Comparison of ENCODE assay signal across 1 cellular context in the genomic region with DNA sequence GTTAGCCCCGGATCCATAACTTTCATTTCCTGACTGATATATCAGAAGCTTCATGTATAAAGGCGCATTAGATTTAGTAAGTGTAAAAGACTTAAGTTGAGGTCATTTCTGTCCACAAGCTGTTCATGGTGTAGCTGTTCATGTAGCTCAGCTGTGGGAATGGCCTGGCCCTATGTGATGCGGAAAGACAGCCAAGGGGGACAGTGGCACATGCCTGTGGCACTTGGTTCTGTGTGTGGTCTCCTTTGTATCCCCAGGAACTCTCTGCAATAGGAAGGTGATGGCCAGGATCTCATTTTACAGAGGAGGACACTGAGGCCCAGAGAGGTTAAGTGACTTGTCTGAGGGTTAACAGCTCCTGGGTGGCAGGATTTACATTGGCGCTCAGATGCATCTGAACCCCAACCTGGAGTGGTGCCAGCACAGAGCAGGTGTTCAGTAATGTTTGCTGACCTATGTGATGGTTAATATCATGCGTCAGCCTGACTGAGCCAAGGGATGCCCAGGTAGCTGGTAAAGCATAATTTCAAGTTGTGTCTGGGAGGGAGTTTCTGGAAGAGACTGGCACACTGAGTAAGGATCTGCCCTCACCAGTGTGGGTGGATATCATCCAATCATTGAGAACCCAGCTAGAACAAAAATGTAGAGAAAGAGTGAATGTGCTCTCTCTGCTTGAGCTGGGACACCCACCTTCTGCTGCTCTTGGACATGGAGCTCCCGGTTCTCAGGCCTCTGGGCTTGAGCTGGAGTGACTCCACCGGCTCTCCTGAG.
TF ChIP-seq lines count a peak whose summit lies in the region.

No MANE protein-coding gene starts in this region.

TF ChIP-seq in K562, 482 proteins besides CTCF, POLR2A, EP300 and RAD21 (continued from another document):
- TF ChIP-seq NFE2L1 (tag; IDR thresholded peaks at IDR 0.05; ENCODE audit: borderline replicate concordance, low read depth) (no peak), KDM1A (IDR thresholded peaks at IDR 0.05) (peak; percentile 61 to 68), BCOR (IDR thresholded peaks at IDR 0.05) (peak; percentile 82), BRD9 (IDR thresholded peaks at IDR 0.05; ENCODE audit: low read depth, partially characterized antibody) (peak; percentile 42), RBM25 (IDR thresholded peaks at IDR 0.05; ENCODE audit: low read depth, low read length, severe bottlenecking) (peak; percentile 58), CREB1 (IDR thresholded peaks at IDR 0.05) (no peak), CREB1 (CRISPR knock-in tag; IDR thresholded peaks at IDR 0.05) (no peak), NFIC (IDR thresholded peaks at IDR 0.05) (peak; percentile 45), MTA2 (IDR thresholded peaks at IDR 0.05; ENCODE audit: low read depth) (no peak), ZNF561 (CRISPR knock-in tag; conservative IDR thresholded peaks at IDR 0.05) (no peak), HDAC2 (IDR thresholded peaks at IDR 0.05) (peak; percentile 51; the same call in 1 of the 2 replicates), HEY1 (CRISPR knock-in tag; IDR thresholded peaks at IDR 0.05; ENCODE audit: borderline replicate concordance) (no peak), MEF2D (tag; conservative IDR thresholded peaks at IDR 0.05; ENCODE audit: low read depth) (no peak), ELF2 (CRISPR knock-in tag; IDR thresholded peaks at IDR 0.05) (no peak), ZNF644 (tag; IDR thresholded peaks at IDR 0.05; ENCODE audit: low read depth) (no peak), FIP1L1 (IDR thresholded peaks at IDR 0.05; ENCODE audit: low read depth, low read length, poor library complexity, severe bottlenecking) (no peak), NFE2 (IDR thresholded peaks at IDR 0.05; ENCODE audit: low read depth) (no peak), SAP30 (IDR thresholded peaks at IDR 0.05; ENCODE audit: borderline replicate concordance, insufficient read depth, low read depth, low read length, poor library complexity, severe bottlenecking) (no peak), ZFP36 (IDR thresholded peaks at IDR 0.05; ENCODE audit: low read depth, low read length, partially characterized antibody) (peak; percentile 78), SETDB1 (IDR thresholded peaks at IDR 0.05; ENCODE audit: low read length) (no peak), POLR2H (tag; IDR thresholded peaks at IDR 0.05; ENCODE audit: low read depth) (no peak)
